In genomic region chr1:93056649-93057048, GRCh38 we compare ENCODE assay signal across 2 cellular contexts.
TF ChIP-seq lines count a peak whose summit lies in the region.

No MANE protein-coding gene starts in this region.

TF ChIP-seq in IMR-90, 13 proteins besides CTCF, POLR2A, EP300 and RAD21:
- TF ChIP-seq CEBPB (IDR thresholded peaks at IDR 0.05; ENCODE audit: low read depth, low read length) (peak; percentile 51), RCOR1 (IDR thresholded peaks at IDR 0.05; ENCODE audit: insufficient replicate concordance, low read length) (no peak)

TF ChIP-seq in H1, 55 proteins besides CTCF, POLR2A, EP300 and RAD21:
- TF ChIP-seq SP4 (IDR thresholded peaks at IDR 0.05; ENCODE audit: low read length) (no peak), HDAC2 (IDR thresholded peaks at IDR 0.05; ENCODE audit: borderline replicate concordance in 1 of 2, low read depth in 2 of 2, low read length in 2 of 2) (no peak), ATF2 (IDR thresholded peaks at IDR 0.05; ENCODE audit: low read length) (no peak), CEBPB (IDR thresholded peaks at IDR 0.05; ENCODE audit: low read depth, low read length) (peak; percentile 18; the same call in 1 of the 2 replicates), EZH2 (IDR thresholded peaks at IDR 0.05; ENCODE audit: low read depth, low read length, severe bottlenecking) (no peak), JUND (IDR thresholded peaks at IDR 0.05; ENCODE audit: low read length) (no peak), SIRT6 (IDR thresholded peaks at IDR 0.05; ENCODE audit: low read length) (no peak)
